ENCODE assay signal across 1 cellular context in the genomic region with DNA sequence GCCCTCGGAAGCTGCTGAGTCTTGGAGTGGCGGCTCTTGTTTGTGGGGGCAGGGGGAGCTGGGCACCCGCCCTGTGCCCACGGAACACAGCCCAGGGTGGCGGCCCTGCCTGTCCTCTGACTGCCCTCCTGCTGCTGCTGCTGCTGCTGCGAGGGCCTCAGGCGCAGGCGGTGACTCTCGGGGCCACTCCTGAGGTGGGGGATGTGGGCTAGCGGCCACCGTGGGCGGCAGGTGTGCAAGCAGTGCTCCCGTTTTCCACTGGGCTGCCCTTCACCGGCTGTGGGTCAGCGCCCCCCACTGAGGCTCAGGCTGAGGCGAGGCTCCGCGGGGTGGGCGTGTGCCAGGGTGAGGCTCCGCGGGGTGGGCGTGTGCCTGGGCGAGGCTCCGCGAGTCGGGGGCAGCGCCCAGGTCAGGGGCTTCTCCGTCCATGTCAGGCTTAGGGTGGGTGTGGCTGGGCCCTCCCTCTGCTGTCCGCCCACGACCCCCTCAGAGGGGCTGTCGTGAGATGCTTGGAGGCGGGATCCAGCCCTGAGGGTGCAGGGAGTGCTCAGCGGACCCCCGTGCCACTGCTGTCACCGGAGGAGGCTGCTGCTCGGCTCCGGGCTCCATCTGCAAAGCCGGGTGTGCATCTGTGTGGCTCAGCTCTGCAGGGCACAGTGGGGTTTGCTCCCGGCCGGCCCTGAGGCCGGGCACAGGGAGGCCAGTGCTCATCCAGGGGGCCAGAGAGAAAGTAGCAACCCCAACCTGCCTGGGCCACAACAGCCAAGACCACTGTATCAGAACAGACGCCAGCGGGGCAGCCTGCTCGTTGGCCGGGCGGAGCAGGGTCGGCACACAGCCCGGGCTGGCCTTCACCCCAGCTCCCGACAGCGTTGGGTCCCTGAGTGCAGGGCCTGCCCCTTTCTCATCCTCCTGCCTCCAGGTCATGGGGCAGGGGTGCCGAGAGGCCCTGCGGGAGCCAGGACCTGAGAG.
A peak's percentile ranks its signal among the peaks of the same experiment; 100 is the strongest.
TF ChIP-seq lines count a peak whose summit lies in the region.

No MANE protein-coding gene starts in this region.

TF ChIP-seq in K562, 482 proteins besides CTCF, POLR2A, EP300 and RAD21:
- TF ChIP-seq HMGN3 (IDR thresholded peaks at IDR 0.05; ENCODE audit: borderline replicate concordance, extremely low read depth, insufficient read length, low read depth, low read length) = peak; percentile 38
- TF ChIP-seq ZNF655 (CRISPR knock-in tag; IDR thresholded peaks at IDR 0.05) = no peak
- no peak for TF ChIP-seq MAX (CRISPR knock-in tag; IDR thresholded peaks at IDR 0.05)
- TF ChIP-seq POLR2G (IDR thresholded peaks at IDR 0.05; ENCODE audit: low read depth, low read length) = 0 out of 2 replicates have a peak, but pooled peaks have one; percentile 14
- TF ChIP-seq PTBP1 (IDR thresholded peaks at IDR 0.05; ENCODE audit: low read depth, low read length) = no peak
- peak; percentile 23; the same call in 1 of the 2 replicates for TF ChIP-seq EGR1 (conservative IDR thresholded peaks at IDR 0.05)
